Comparison of ENCODE assay signal across 24 cellular contexts in the genomic region with DNA sequence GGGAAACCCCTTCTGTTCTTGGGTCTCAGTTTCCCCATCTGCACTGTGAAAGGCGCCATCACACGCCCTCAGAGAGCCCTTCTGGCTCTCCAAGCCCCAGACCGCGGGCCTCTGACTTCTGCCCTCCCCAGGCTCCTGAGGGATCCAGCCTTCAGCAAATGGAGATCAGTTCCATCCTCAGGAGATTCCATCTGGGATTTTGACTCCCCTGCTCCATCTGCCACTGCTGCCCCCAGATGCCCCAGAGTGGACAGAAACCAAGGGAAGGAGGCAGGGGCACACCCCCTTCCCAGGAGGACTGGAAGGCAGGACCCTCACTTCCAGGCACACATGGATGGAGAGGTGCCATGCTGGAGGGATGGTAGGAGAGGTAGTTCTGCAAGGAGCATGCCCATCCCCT.
"Had no signal": no experiment of that assay in that cellular context is flagged by ENCODE, and none has a peak within 500 bp of the region (broad histone marks: within the 10 kb centered on the region; RNA-seq: fewer than 3 reads in every experiment).

No MANE protein-coding gene starts in this region.

- H3K4me2 ChIP-seq: hepatocyte had no signal

- DNase-seq: effector memory CD8-positive, alpha-beta T cell; esophagus squamous epithelium; foreskin keratinocyte; head of caudate nucleus; kidney; left cardiac atrium; left ventricle myocardium superior; mesendoderm; naive thymus-derived CD4-positive, alpha-beta T cell; nephron progenitor cell; psoas muscle; retina; right lobe of liver; spleen; stimulated activated CD4-positive, alpha-beta T cell treated with anti-CD3 and anti-CD28 coated beads, Interleukin-2, amount 100 ng/mL, for 24 hours; stimulated activated CD4-positive, alpha-beta T cell treated with anti-CD3 and anti-CD28 coated beads, Interleukin-4, amount 100 ng/mL, for 4 hours; stimulated activated naive B cell treated with anti-CD40 and anti-IgM and Interleukin-4, amounts not matched to agents 10 μg/mL and 1 μg/mL and 100 μg/mL, for 72 hours; stomach; substantia nigra; transverse colon had no signal

- ATAC-seq: effector memory CD8-positive, alpha-beta T cell; foreskin keratinocyte; left cardiac atrium; left ventricle myocardium superior; naive thymus-derived CD4-positive, alpha-beta T cell; psoas muscle; right lobe of liver; stimulated activated naive B cell treated with anti-CD40 and anti-IgM and Interleukin-4, amounts not matched to agents 10 μg/mL and 1 μg/mL and 100 μg/mL, for 72 hours had no signal

- H3K36me3 ChIP-seq: esophagus squamous epithelium, neutrophil, right lobe of liver, spleen, stomach, thoracic aorta, transverse colon had no signal

- H3K27me3 ChIP-seq: esophagus squamous epithelium, foreskin keratinocyte, hepatocyte, neutrophil, right lobe of liver, spleen, stomach, transverse colon had no signal

- H3K4me3 ChIP-seq: esophagus squamous epithelium, hepatocyte, lung, psoas muscle, right lobe of liver, spleen, stomach, thoracic aorta, transverse colon had no signal

- H3K9me3 ChIP-seq: esophagus squamous epithelium, neutrophil, psoas muscle, right lobe of liver, spleen, stomach, thoracic aorta, transverse colon had no signal

- H3K27ac ChIP-seq: esophagus squamous epithelium, foreskin keratinocyte, hepatocyte, neutrophil, psoas muscle, right lobe of liver, thoracic aorta, transverse colon had no signal

- H3K4me1 ChIP-seq: psoas muscle had no signal

- H3K79me2 ChIP-seq: hepatocyte had no signal

- H2AFZ ChIP-seq: hepatocyte had no signal
